10 cellular contexts compared by ENCODE assay signal in genomic region chr19:7918615-7919421, GRCh38. TPM values are rescaled to one million over a fixed set of nuclear protein-coding genes. Genes with fewer than 3 reads are reported as not detected.
DNase-seq lines count a peak whose midpoint lies in the region; ATAC-seq lines count a peak whose summit lies in the region.
"Had no signal": no experiment of that assay in that cellular context is flagged by ENCODE, and none has a peak within 500 bp of the region (broad histone marks: within the 10 kb centered on the region; RNA-seq: fewer than 3 reads in every experiment).

No MANE protein-coding gene starts in this region.

- H3K9me3 Mint-ChIP-seq in IgD-negative memory B cell: peaks cover 0 to 2% (median 0%) of the 10 kb centered on the region in 3 donors
- no peaks in the 10 kb centered on the region for H3K9me3 Mint-ChIP-seq in central memory CD8-positive, alpha-beta T cell

- peaks cover 19 to 25% of the 10 kb centered on the region in 2 donors for H3K4me1 ChIP-seq in neuronal stem cell (ENCODE audit: control insufficient read depth in 2 of 2, insufficient read depth in 1 of 2, low read depth in 1 of 2, low read length in 2 of 2)

- no peak overlapping the region for H3K18ac ChIP-seq in neuronal stem cell (ENCODE audit: low read length)

- peak overlapping the region in 1 of 2 donors; percentile 43 for H3K4me3 ChIP-seq in neuronal stem cell (ENCODE audit: low read length in 2 of 2)

- H3K36me3 ChIP-seq in neuronal stem cell (replicated peaks in 1 of 2; ENCODE audit: control insufficient read depth in 2 of 2, insufficient read depth in 2 of 2, low read length in 2 of 2): peaks cover 20 to 23% of the 10 kb centered on the region in 2 donors

- no peak overlapping the region for H4K91ac ChIP-seq in neuronal stem cell (ENCODE audit: low read depth, low read length, poor library complexity)

- no peak overlapping the region for H2BK12ac ChIP-seq in neuronal stem cell (ENCODE audit: low read length)

- H3K27me3 Mint-ChIP-seq in IgD-negative memory B cell: peaks cover 26% of the 10 kb centered on the region
- peaks cover 22% of the 10 kb centered on the region for H3K27me3 Mint-ChIP-seq in central memory CD8-positive, alpha-beta T cell

- H3K4ac ChIP-seq in neuronal stem cell (ENCODE audit: low read length): no peak overlapping the region

- H3K9ac ChIP-seq in neuronal stem cell (ENCODE audit: low read depth, low read length, poor library complexity): peak overlapping the region; percentile 30

- H3K27ac Mint-ChIP-seq in IgD-negative memory B cell: peak overlapping the region in 1 of 3 donors; percentile 90
- no peak overlapping the region for H3K27ac Mint-ChIP-seq in central memory CD8-positive, alpha-beta T cell (ENCODE audit: low read depth)

- H2BK5ac ChIP-seq in neuronal stem cell (ENCODE audit: low read length): no peak overlapping the region

- H3K36me3 Mint-ChIP-seq in IgD-negative memory B cell: peaks cover 2% of the 10 kb centered on the region
- peaks cover 25% of the 10 kb centered on the region for H3K36me3 Mint-ChIP-seq in central memory CD8-positive, alpha-beta T cell (ENCODE audit: insufficient read depth)

- H4K8ac ChIP-seq in neuronal stem cell (ENCODE audit: low read depth, low read length): no peak overlapping the region

- H3K9me3 ChIP-seq in neuronal stem cell (replicated peaks in 1 of 2; ENCODE audit: control insufficient read depth in 2 of 2, insufficient read depth in 1 of 2, low read depth in 1 of 2, low read length in 2 of 2): no peaks in the 10 kb centered on the region
- H3K9me3 ChIP-seq: MG63 had no signal

- no peak overlapping the region for H3K4me2 ChIP-seq in neuronal stem cell (ENCODE audit: insufficient read depth, low read length, poor library complexity, severe bottlenecking)

- peaks cover 13% of the 10 kb centered on the region for H3K79me1 ChIP-seq in neuronal stem cell (ENCODE audit: low read depth, low read length)

- H2AFZ ChIP-seq in neuronal stem cell (ENCODE audit: low read length): no peak overlapping the region

- peak overlapping the region; percentile 55 for H3K23ac ChIP-seq in neuronal stem cell (ENCODE audit: low read depth, low read length, poor library complexity)

- ATAC-seq in central memory CD8-positive, alpha-beta T cell (replicated peaks; ENCODE audit: extremely low read depth, poor library complexity, severe bottlenecking): no peak
- ATAC-seq in HG02852 (IDR thresholded peaks at IDR 0.05; ENCODE audit: unreplicated experiment): no peak

- no peak overlapping the region for H2BK15ac ChIP-seq in neuronal stem cell (ENCODE audit: low read length)

- DNase-seq in DMS53 (lab: John Stamatoyannopoulos, UW): peak; percentile 51
- no peak for DNase-seq in central memory CD8-positive, alpha-beta T cell (ENCODE audit: low spot score in 2 of 2)
- no peak for DNase-seq in neuronal stem cell (ENCODE audit: low spot score)
- DNase-seq in UCSD-AML1 (lab: John Stamatoyannopoulos, UW; ENCODE audit: unreplicated experiment): no peak
- no peak for DNase-seq in activated effector memory CD4-positive, alpha-beta T cell treated with anti-CD3 and anti-CD28 coated beads, Interleukin-2, amount 50 U/mL, for 16 hours
- DNase-seq in AG08396 (ENCODE audit: low spot score): no peak
- DNase-seq: MG63; NK-92 treated with Interleukin-12 subunit alpha and Interleukin-12 subunit beta, amount 100 ng/mL, for 24 hours had no signal

- no CpG with 5 or more reads among the region's 42 CpGs for WGBS in neuronal stem cell (ENCODE audit: extremely low coverage in 2 of 2, insufficient read length in 2 of 2, insufficient replicate concordance in 1 of 2), 2 donors

- peaks cover 22 to 42% (median 22%) of the 10 kb centered on the region in 3 experiments for H3K27me3 ChIP-seq in neuronal stem cell (ENCODE audit: control insufficient read depth in 3 of 3, insufficient read depth in 3 of 3, low read depth in 1 of 3, low read length in 3 of 3)

- H3K4me1 Mint-ChIP-seq in IgD-negative memory B cell: peaks cover 14 to 24% (median 15%) of the 10 kb centered on the region in 3 donors
- H3K4me1 Mint-ChIP-seq in central memory CD8-positive, alpha-beta T cell: peaks cover 36% of the 10 kb centered on the region

- H3K14ac ChIP-seq in neuronal stem cell (ENCODE audit: low read length): no peak overlapping the region

- peak overlapping the region; percentile 97 for H2AK5ac ChIP-seq in neuronal stem cell (ENCODE audit: low read depth, low read length)

- no peak overlapping the region for H2BK120ac ChIP-seq in neuronal stem cell (ENCODE audit: low read depth, low read length)

- H3K4me3 Mint-ChIP-seq in IgD-negative memory B cell: peak overlapping the region; percentile 71 to 96 (median 87)
- peak overlapping the region; percentile 65 for H3K4me3 Mint-ChIP-seq in central memory CD8-positive, alpha-beta T cell

- no peak overlapping the region for H3K27ac ChIP-seq in neuronal stem cell (replicated peaks; ENCODE audit: low read length)

RNA-seq across cellular contexts. Expression of gene SNAPC2, which starts 1.3 kb away (rescaled TPM):
- 19.0 TPM for polyA plus RNA-seq in IgD-negative memory B cell
- polyA plus RNA-seq in neuronal stem cell (2013, experiment 1 of 2): 35.6 TPM
- polyA plus RNA-seq in neuronal stem cell (2013, experiment 2 of 2): 32.9 TPM

RNA-seq across cellular contexts. Expression of gene TGFBR3L, which starts 4.2 kb away (rescaled TPM):
- not detected for polyA plus RNA-seq in IgD-negative memory B cell
- 1.3 TPM for polyA plus RNA-seq in neuronal stem cell (2013, experiment 1 of 2)
- polyA plus RNA-seq in neuronal stem cell (2013, experiment 2 of 2): 1.9 TPM

RNA-seq across cellular contexts. Expression of gene CTXN1, which starts 7.1 kb away (rescaled TPM):
- polyA plus RNA-seq in IgD-negative memory B cell: not detected
- polyA plus RNA-seq in neuronal stem cell (2013, experiment 1 of 2): 136 TPM
- 129 TPM for polyA plus RNA-seq in neuronal stem cell (2013, experiment 2 of 2)

RNA-seq across cellular contexts. Expression of gene MAP2K7, which starts 15.1 kb away (rescaled TPM):
- polyA plus RNA-seq in IgD-negative memory B cell: 2.4 TPM
- 32.5 TPM for polyA plus RNA-seq in neuronal stem cell (2013, experiment 1 of 2)
- 32.3 TPM for polyA plus RNA-seq in neuronal stem cell (2013, experiment 2 of 2)

RNA-seq across cellular contexts. Expression of gene TIMM44, which starts 24.6 kb away (rescaled TPM):
- polyA plus RNA-seq in IgD-negative memory B cell: 16.1 TPM
- polyA plus RNA-seq in neuronal stem cell (2013, experiment 1 of 2): 50.7 TPM
- 56.0 TPM for polyA plus RNA-seq in neuronal stem cell (2013, experiment 2 of 2)
